Comparison of ENCODE assay signal across 1 cellular context in genomic region chr3:71316378-71316777, GRCh38.
TF ChIP-seq lines count a peak whose summit lies in the region.

No MANE protein-coding gene starts in this region.

TF ChIP-seq in H1, 55 proteins besides CTCF, POLR2A, EP300 and RAD21:
- TF ChIP-seq MAFK (IDR thresholded peaks at IDR 0.05; ENCODE audit: low read depth, low read length) (no peak), FOSL1 (IDR thresholded peaks at IDR 0.05; ENCODE audit: insufficient read depth, low read depth, low read length) (no peak), POLR2AphosphoS5 (IDR thresholded peaks at IDR 0.05; ENCODE audit: low read depth, low read length) (no peak), PHF8 (conservative IDR thresholded peaks at IDR 0.05; ENCODE audit: low read depth, low read length) (no peak), CREB1 (IDR thresholded peaks at IDR 0.05) (no peak), SP4 (IDR thresholded peaks at IDR 0.05; ENCODE audit: low read length) (no peak), RFX5 (IDR thresholded peaks at IDR 0.05; ENCODE audit: borderline replicate concordance, low read depth, low read length) (no peak), TBP (IDR thresholded peaks at IDR 0.05; ENCODE audit: low read depth, low read length) (no peak), KDM4A (IDR thresholded peaks at IDR 0.05; ENCODE audit: low read depth, low read length, severe bottlenecking) (no peak), CTBP2 (IDR thresholded peaks at IDR 0.05; ENCODE audit: borderline replicate concordance, insufficient read depth, insufficient read length, low read length) (no peak), TCF12 (IDR thresholded peaks at IDR 0.05; ENCODE audit: low read depth, low read length) (no peak), CHD2 (IDR thresholded peaks at IDR 0.05; ENCODE audit: low read length) (no peak), RXRA (IDR thresholded peaks at IDR 0.05; ENCODE audit: insufficient read depth, low read depth, low read length) (no peak), CEBPB (IDR thresholded peaks at IDR 0.05; ENCODE audit: low read depth, low read length) (no peak), RNF2 (IDR thresholded peaks at IDR 0.05; ENCODE audit: borderline replicate concordance, low read depth, low read length, missing control alignments, poor library complexity, severe bottlenecking) (no peak), EGR1 (IDR thresholded peaks at IDR 0.05; ENCODE audit: borderline replicate concordance, low read depth, low read length) (no peak)
- TF ChIP-seq, protein P1, sequence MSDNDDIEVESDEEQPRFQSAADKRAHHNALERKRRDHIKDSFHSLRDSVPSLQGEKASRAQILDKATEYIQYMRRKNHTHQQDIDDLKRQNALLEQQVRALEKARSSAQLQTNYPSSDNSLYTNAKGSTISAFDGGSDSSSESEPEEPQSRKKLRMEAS (IDR thresholded peaks at IDR 0.05), result no peak
- TF ChIP-seq, protein P2, sequence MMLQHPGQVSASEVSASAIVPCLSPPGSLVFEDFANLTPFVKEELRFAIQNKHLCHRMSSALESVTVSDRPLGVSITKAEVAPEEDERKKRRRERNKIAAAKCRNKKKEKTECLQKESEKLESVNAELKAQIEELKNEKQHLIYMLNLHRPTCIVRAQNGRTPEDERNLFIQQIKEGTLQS (IDR thresholded peaks at IDR 0.05; ENCODE audit: insufficient read depth, low read depth, low read length), result no peak
TF ChIP-seq in H1: peak in this region for 0.
